In the genomic region with DNA sequence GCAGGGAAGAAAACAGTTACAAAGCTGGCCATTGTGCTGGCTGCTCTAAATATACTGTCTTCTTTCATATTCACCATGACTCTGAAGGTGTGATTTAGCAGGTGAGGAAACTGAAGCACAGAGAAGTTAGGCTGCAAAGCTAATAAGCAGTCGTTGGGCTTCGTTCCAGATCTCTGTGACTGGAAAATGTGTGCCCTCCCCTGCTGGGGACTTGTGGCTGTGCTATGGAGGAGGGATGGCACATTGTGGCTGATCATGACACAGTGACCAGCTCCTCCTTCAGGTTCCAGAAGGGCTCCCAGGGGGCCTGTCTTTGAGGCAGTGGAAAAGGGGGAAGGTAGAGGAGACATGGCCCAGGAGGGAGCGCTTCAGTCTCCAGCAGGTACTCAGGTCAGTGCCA, we compare ENCODE assay signal across 10 cellular contexts. TPM values are rescaled to one million over a fixed set of nuclear protein-coding genes. Genes with fewer than 3 reads are reported as not detected.
DNase-seq lines count a peak whose midpoint lies in the region; ATAC-seq and TF ChIP-seq lines count a peak whose summit lies in the region.
"Had no signal": no experiment of that assay in that cellular context is flagged by ENCODE, and none has a peak within 500 bp of the region (broad histone marks: within the 10 kb centered on the region; RNA-seq: fewer than 3 reads in every experiment).

No MANE protein-coding gene starts in this region.

- H3K4me1 ChIP-seq in spleen, result peaks cover 18 to 100% (median 96%) of the 10 kb centered on the region in 6 donors

- no peak for TF ChIP-seq POLR2A in spleen (IDR thresholded peaks at IDR 0.05)

- H3K4me1 Mint-ChIP-seq in activated CD8-positive, alpha-beta T cell treated with anti-CD3 and anti-CD28 coated beads, Interleukin-2, amount 10 ng/mL, durations not matched to agents 7 days and 5 days (ENCODE audit: low read depth), result peaks cover 89% of the 10 kb centered on the region
- peaks cover 45% of the 10 kb centered on the region for H3K4me1 Mint-ChIP-seq in activated CD8-positive, alpha-beta T cell treated with anti-CD3 and anti-CD28 coated beads for 36 hours (ENCODE audit: low read depth)
- H3K4me1 Mint-ChIP-seq in activated T-helper 2 cell treated with anti-CD3 and anti-CD28 coated beads, Interferon-gamma antibody, Interleukin-2, Interleukin-4, amounts not matched to agents 10 μg/mL and 5 μg/mL and 100 μg/mL, durations not matched to agents 14 hours and 24 hours and 36 hours (ENCODE audit: low read depth), result peaks cover 76% of the 10 kb centered on the region

- H3K9me3 Mint-ChIP-seq in activated CD8-positive, alpha-beta T cell treated with anti-CD3 and anti-CD28 coated beads, Interleukin-2, amount 10 ng/mL, durations not matched to agents 7 days and 5 days (ENCODE audit: insufficient read depth), result peaks cover 8% of the 10 kb centered on the region
- no peaks in the 10 kb centered on the region for H3K9me3 Mint-ChIP-seq in activated CD8-positive, alpha-beta T cell treated with anti-CD3 and anti-CD28 coated beads for 36 hours
- H3K9me3 Mint-ChIP-seq in activated T-helper 2 cell treated with anti-CD3 and anti-CD28 coated beads, Interferon-gamma antibody, Interleukin-2, Interleukin-4, amounts not matched to agents 10 μg/mL and 5 μg/mL and 100 μg/mL, durations not matched to agents 14 hours and 24 hours and 36 hours, result no peaks in the 10 kb centered on the region
- H3K9me3 Mint-ChIP-seq: CD4-positive, alpha-beta T cell had no signal

- H3K36me3 Mint-ChIP-seq in activated CD8-positive, alpha-beta T cell treated with anti-CD3 and anti-CD28 coated beads, Interleukin-2, amount 10 ng/mL, durations not matched to agents 7 days and 5 days (ENCODE audit: low read depth), result peaks cover 48% of the 10 kb centered on the region
- H3K36me3 Mint-ChIP-seq in activated CD8-positive, alpha-beta T cell treated with anti-CD3 and anti-CD28 coated beads for 36 hours (ENCODE audit: low read depth), result peaks cover 14% of the 10 kb centered on the region
- peaks cover 42% of the 10 kb centered on the region for H3K36me3 Mint-ChIP-seq in activated T-helper 2 cell treated with anti-CD3 and anti-CD28 coated beads, Interferon-gamma antibody, Interleukin-2, Interleukin-4, amounts not matched to agents 10 μg/mL and 5 μg/mL and 100 μg/mL, durations not matched to agents 14 hours and 24 hours and 36 hours (ENCODE audit: low read depth)

- H3K27me3 ChIP-seq in spleen (replicated peaks in 1 of 7), result no peaks in the 10 kb centered on the region

- no peaks in the 10 kb centered on the region for H3K27me3 Mint-ChIP-seq in activated CD8-positive, alpha-beta T cell treated with anti-CD3 and anti-CD28 coated beads, Interleukin-2, amount 10 ng/mL, durations not matched to agents 7 days and 5 days (ENCODE audit: low read depth)
- no peaks in the 10 kb centered on the region for H3K27me3 Mint-ChIP-seq in activated CD8-positive, alpha-beta T cell treated with anti-CD3 and anti-CD28 coated beads for 36 hours
- no peaks in the 10 kb centered on the region for H3K27me3 Mint-ChIP-seq in activated T-helper 2 cell treated with anti-CD3 and anti-CD28 coated beads, Interferon-gamma antibody, Interleukin-2, Interleukin-4, amounts not matched to agents 10 μg/mL and 5 μg/mL and 100 μg/mL, durations not matched to agents 14 hours and 24 hours and 36 hours (ENCODE audit: low read depth)
- H3K27me3 Mint-ChIP-seq: activated naive CD8-positive, alpha-beta T cell; CD4-positive, alpha-beta T cell had no signal

- peaks cover 0 to 1% (median 0%) of the 10 kb centered on the region in 6 donors for H3K36me3 ChIP-seq in spleen

- no peak for DNase-seq in activated CD8-positive, alpha-beta T cell treated with anti-CD3 and anti-CD28 coated beads, Interleukin-2, amount 10 ng/mL, durations not matched to agents 7 days and 5 days
- DNase-seq in activated CD8-positive, alpha-beta T cell treated with anti-CD3 and anti-CD28 coated beads for 36 hours, result no peak
- DNase-seq in KBM-7 (peak; percentile 87), spleen (no peak), AG08395 (ENCODE audit: low spot score) (no peak), occipital lobe (lab: John Stamatoyannopoulos, UW) (no peak)
- DNase-seq in activated T-helper 2 cell treated with anti-CD3 and anti-CD28 coated beads, Interferon-gamma antibody, Interleukin-2, Interleukin-4, amounts not matched to agents 10 μg/mL and 5 μg/mL and 100 μg/mL, durations not matched to agents 14 hours and 24 hours and 36 hours (ENCODE audit: low spot score), result no peak
- DNase-seq: CD4-positive, alpha-beta T cell had no signal

- no peaks in the 10 kb centered on the region for H3K9me3 ChIP-seq in spleen

- H3K27ac ChIP-seq in spleen, result peak overlapping the region; percentile 5 to 92 (median 86)

- no peak overlapping the region for H3K4me3 Mint-ChIP-seq in activated CD8-positive, alpha-beta T cell treated with anti-CD3 and anti-CD28 coated beads, Interleukin-2, amount 10 ng/mL, durations not matched to agents 7 days and 5 days
- no peak overlapping the region for H3K4me3 Mint-ChIP-seq in activated CD8-positive, alpha-beta T cell treated with anti-CD3 and anti-CD28 coated beads for 36 hours
- H3K4me3 Mint-ChIP-seq in activated T-helper 2 cell treated with anti-CD3 and anti-CD28 coated beads, Interferon-gamma antibody, Interleukin-2, Interleukin-4, amounts not matched to agents 10 μg/mL and 5 μg/mL and 100 μg/mL, durations not matched to agents 14 hours and 24 hours and 36 hours (ENCODE audit: low read depth), result peak overlapping the region; percentile 65
- H3K4me3 Mint-ChIP-seq: activated naive CD8-positive, alpha-beta T cell; CD4-positive, alpha-beta T cell had no signal

- WGBS in spleen, 5 donors, result 52 to 69% (median 54%) methylated on average over 3 of the region's 3 CpGs

- in situ Hi-C loops in KBM-7 (cut with MboI; ENCODE audit: low pct_unique_long_range_greater_than_20kb, low sequenced_read_pairs), result no loop called here

- no peak for TF ChIP-seq CTCF in activated CD8-positive, alpha-beta T cell treated with anti-CD3 and anti-CD28 coated beads for 36 hours (IDR thresholded peaks at IDR 0.05)
- peak in 3 of 11 experiments; percentile 5 to 17 (median 13) for TF ChIP-seq CTCF in spleen (IDR thresholded peaks at IDR 0.05 in 8 of 11, conservative IDR thresholded peaks at IDR 0.05 in 3 of 11)

- peak overlapping the region in 1 of 8 donors; percentile 13 for H3K4me3 ChIP-seq in spleen

- no peak for ATAC-seq in activated CD8-positive, alpha-beta T cell treated with anti-CD3 and anti-CD28 coated beads, Interleukin-2, amount 10 ng/mL, durations not matched to agents 7 days and 5 days
- ATAC-seq in activated CD8-positive, alpha-beta T cell treated with anti-CD3 and anti-CD28 coated beads for 36 hours, result no peak
- ATAC-seq in HG03571 (IDR thresholded peaks at IDR 0.05; ENCODE audit: unreplicated experiment), result no peak

- peak overlapping the region; percentile 71 for H3K27ac Mint-ChIP-seq in activated CD8-positive, alpha-beta T cell treated with anti-CD3 and anti-CD28 coated beads, Interleukin-2, amount 10 ng/mL, durations not matched to agents 7 days and 5 days
- H3K27ac Mint-ChIP-seq in activated CD8-positive, alpha-beta T cell treated with anti-CD3 and anti-CD28 coated beads for 36 hours, result no peak overlapping the region
- H3K27ac Mint-ChIP-seq in activated T-helper 2 cell treated with anti-CD3 and anti-CD28 coated beads, Interferon-gamma antibody, Interleukin-2, Interleukin-4, amounts not matched to agents 10 μg/mL and 5 μg/mL and 100 μg/mL, durations not matched to agents 14 hours and 24 hours and 36 hours, result peak overlapping the region; percentile 87
- H3K27ac Mint-ChIP-seq: activated naive CD8-positive, alpha-beta T cell; CD4-positive, alpha-beta T cell had no signal

- POLR2A ChIA-PET in activated CD8-positive, alpha-beta T cell treated with anti-CD3 and anti-CD28 coated beads, Interleukin-2, amount 10 ng/mL, durations not matched to agents 7 days and 5 days (lab: Charles Lee), result interaction anchor here (2.9 to 5.3 kb wide), 2 partner anchors 16 to 45 kb away, joined by 11 to 42 read pairs; a partner anchor contains a TSS
- POLR2A ChIA-PET in activated CD8-positive, alpha-beta T cell treated with anti-CD3 and anti-CD28 coated beads for 36 hours (lab: Charles Lee), result interaction anchor here (0.8 to 1.5 kb wide), 3 partner anchors 15 to 26 kb away, joined by 3 to 4 read pairs (median 3); no protein-coding TSS in a partner anchor

- intact Hi-C loops in activated CD8-positive, alpha-beta T cell treated with anti-CD3 and anti-CD28 coated beads for 36 hours (cut with micrococcal nuclease), result no loop called here
- intact Hi-C loops in activated T-helper 2 cell treated with anti-CD3 and anti-CD28 coated beads, Interferon-gamma antibody, Interleukin-2, Interleukin-4, amounts not matched to agents 10 μg/mL and 5 μg/mL and 100 μg/mL, durations not matched to agents 14 hours and 24 hours and 36 hours (cut with micrococcal nuclease), result loop anchor here (10.0 kb wide), 1 partner anchor 87 kb away; no protein-coding TSS in a partner anchor
- intact Hi-C loops in spleen (cut with DNase I; ENCODE audit: low total_unique reads), result no loop called here

- CTCF ChIA-PET in activated CD8-positive, alpha-beta T cell treated with anti-CD3 and anti-CD28 coated beads, Interleukin-2, amount 10 ng/mL, durations not matched to agents 7 days and 5 days (lab: Charles Lee), result interaction anchor here (1.2 to 5.5 kb wide), 7 partner anchors 8 to 64 kb away, joined by 3 to 47 read pairs (median 13); a partner anchor contains a TSS
- CTCF ChIA-PET in activated CD8-positive, alpha-beta T cell treated with anti-CD3 and anti-CD28 coated beads for 36 hours (lab: Charles Lee), result interaction anchor here (0.8 to 2.2 kb wide), 6 partner anchors 11 to 174 kb away, joined by 3 to 7 read pairs (median 4); no protein-coding TSS in a partner anchor

RNA-seq across cellular contexts. Expression of a gene that starts 19.2 kb away (rescaled TPM):
- total RNA-seq in activated CD8-positive, alpha-beta T cell treated with anti-CD3 and anti-CD28 coated beads, Interleukin-2, amount 10 ng/mL, durations not matched to agents 7 days and 5 days, result 10 to 100 TPM; 31.5 to 33.4 TPM
- 10 to 100 TPM; 22.2 to 23.6 TPM for total RNA-seq in activated CD8-positive, alpha-beta T cell treated with anti-CD3 and anti-CD28 coated beads for 36 hours
- 47.6 and 48.7 TPM in 2 replicates for total RNA-seq in activated T-helper 2 cell treated with anti-CD3 and anti-CD28 coated beads, Interferon-gamma antibody, Interleukin-2, Interleukin-4, amounts not matched to agents 10 μg/mL and 5 μg/mL and 100 μg/mL, durations not matched to agents 14 hours and 24 hours and 36 hours
- total RNA-seq in spleen, result 10 to 100 TPM; 39.4 to 80.9 (median 56.5) TPM
- polyA plus RNA-seq in spleen, result 10 to 100 TPM; 19.3 to 25.3 (median 19.9) TPM
- total RNA-seq in occipital lobe, result 28.2 TPM

RNA-seq across cellular contexts. Expression of a gene that starts 45.6 kb away (rescaled TPM):
- 1 to 10 TPM; 7.6 to 8.1 TPM for total RNA-seq in activated CD8-positive, alpha-beta T cell treated with anti-CD3 and anti-CD28 coated beads, Interleukin-2, amount 10 ng/mL, durations not matched to agents 7 days and 5 days
- 1 to 10 TPM; 8.4 to 9.6 TPM for total RNA-seq in activated CD8-positive, alpha-beta T cell treated with anti-CD3 and anti-CD28 coated beads for 36 hours
- total RNA-seq in activated T-helper 2 cell treated with anti-CD3 and anti-CD28 coated beads, Interferon-gamma antibody, Interleukin-2, Interleukin-4, amounts not matched to agents 10 μg/mL and 5 μg/mL and 100 μg/mL, durations not matched to agents 14 hours and 24 hours and 36 hours, result 10.1 and 10.5 TPM in 2 replicates
- total RNA-seq in spleen, result 10 to 100 TPM in 3 of 7 donors, 1 to 10 TPM in 4; 6.4 to 20.0 (median 8.7) TPM
- polyA plus RNA-seq in spleen, result 1 to 10 TPM; 2.3 to 5.6 (median 3.6) TPM
- 12.3 TPM for total RNA-seq in occipital lobe

RNA-seq across cellular contexts. Expression of a gene that starts 45.9 kb away (rescaled TPM):
- total RNA-seq in activated CD8-positive, alpha-beta T cell treated with anti-CD3 and anti-CD28 coated beads, Interleukin-2, amount 10 ng/mL, durations not matched to agents 7 days and 5 days, result 10 to 100 TPM; 12.8 to 15.1 TPM
- total RNA-seq in activated CD8-positive, alpha-beta T cell treated with anti-CD3 and anti-CD28 coated beads for 36 hours, result 10 to 100 TPM; 16.1 to 18.0 TPM
- 21.8 and 23.8 TPM in 2 replicates for total RNA-seq in activated T-helper 2 cell treated with anti-CD3 and anti-CD28 coated beads, Interferon-gamma antibody, Interleukin-2, Interleukin-4, amounts not matched to agents 10 μg/mL and 5 μg/mL and 100 μg/mL, durations not matched to agents 14 hours and 24 hours and 36 hours
- total RNA-seq in spleen (10 to 100 TPM; 13.3 to 21.3 (median 16.1) TPM), occipital lobe (14.2 TPM)
- polyA plus RNA-seq in spleen, result 10 to 100 TPM in 1 of 3 donors, 1 to 10 TPM in 2; 6.2 to 12.2 (median 7.1) TPM
